9 cellular contexts compared by ENCODE assay signal in genomic region chr3:11651900-11652299, GRCh38. TPM values are rescaled to one million over a fixed set of nuclear protein-coding genes. Genes with fewer than 3 reads are reported as not detected.
DNase-seq lines count a peak whose midpoint lies in the region; ATAC-seq and FAIRE-seq lines count a peak whose summit lies in the region.
"Had no signal": no experiment of that assay in that cellular context is flagged by ENCODE, and none has a peak within 500 bp of the region (broad histone marks: within the 10 kb centered on the region; RNA-seq: fewer than 3 reads in every experiment).

No MANE protein-coding gene starts in this region.

- no peaks in the 10 kb centered on the region for H3K4me1 ChIP-seq in small intestine (ENCODE audit: control insufficient read depth in 2 of 2, insufficient read depth in 1 of 2, low read depth in 1 of 2, low read length in 1 of 2)

- WGBS in small intestine, 3 donors, result 30 to 42% (median 35%) methylated on average over 2 of the region's 2 CpGs

- FAIRE-seq in small intestine (lab: Jason Lieb, UNC), result peak; percentile 79

- H3K4me3 ChIP-seq in small intestine (ENCODE audit: low read depth in 1 of 2, low read length in 2 of 2), result no peak overlapping the region
- H3K4me3 ChIP-seq in MG63, result no peak overlapping the region
- H3K4me3 ChIP-seq: BLaER1 treated with 17β-estradiol and CSF1 and Interleukin-3, amounts not matched to agents 10 nM and 100 nM had no signal

- no peaks in the 10 kb centered on the region for H3K27me3 ChIP-seq in small intestine (ENCODE audit: control insufficient read depth in 2 of 2, insufficient read depth in 2 of 2, low read length in 2 of 2)
- no peaks in the 10 kb centered on the region for H3K27me3 ChIP-seq in MG63
- H3K27me3 ChIP-seq: BLaER1 treated with 17β-estradiol and CSF1 and Interleukin-3, amounts not matched to agents 10 nM and 100 nM had no signal

- no peaks in the 10 kb centered on the region for H3K9me3 ChIP-seq in small intestine (ENCODE audit: control insufficient read depth, low read depth)
- H3K9me3 ChIP-seq in MG63, result no peaks in the 10 kb centered on the region
- H3K9me3 ChIP-seq: BLaER1 treated with 17β-estradiol and CSF1 and Interleukin-3, amounts not matched to agents 10 nM and 100 nM had no signal

- no peak for ATAC-seq in GM18517 (IDR thresholded peaks at IDR 0.05; ENCODE audit: unreplicated experiment)

- H3K36me3 ChIP-seq in small intestine (ENCODE audit: control insufficient read depth in 2 of 2, insufficient read depth in 2 of 2, low read length in 2 of 2) (no peaks in the 10 kb centered on the region), MG63 (no peaks in the 10 kb centered on the region)
- H3K36me3 ChIP-seq: BLaER1 treated with 17β-estradiol and CSF1 and Interleukin-3, amounts not matched to agents 10 nM and 100 nM had no signal

- peak; percentile 25 for DNase-seq in NCI-H1092 treated with DMSO at 0.1 percent for 48 hours (lab: John Stamatoyannopoulos, UW)
- no peak for DNase-seq in NCI-H1092 (lab: John Stamatoyannopoulos, UW)
- DNase-seq in OCI-M1 (lab: John Stamatoyannopoulos, UW), result peak; percentile 80
- DNase-seq in fibroblast of gingiva (ENCODE audit: low read depth), result peak; percentile 37
- DNase-seq in small intestine, result peak; percentile 26
- no peak for DNase-seq in MG63
- DNase-seq in posterior vena cava (ENCODE audit: low spot score), result no peak

- H3K27ac ChIP-seq in small intestine (ENCODE audit: low read depth in 1 of 2, low read length in 1 of 2), result no peak overlapping the region
- H3K27ac ChIP-seq: BLaER1 treated with 17β-estradiol and CSF1 and Interleukin-3, amounts not matched to agents 10 nM and 100 nM had no signal

- intact Hi-C loops in posterior vena cava (cut with DNase I), result loop anchor here in 1 of 2 donors (10.0 kb wide), 1 partner anchor 153 kb away; no protein-coding TSS in a partner anchor

RNA-seq across cellular contexts. Expression of gene VGLL4, which starts 8.2 kb away (rescaled TPM):
- polyA plus RNA-seq in small intestine, result 10 to 100 TPM; 26.6 to 54.8 (median 27.0) TPM
- 21.1 and 42.2 TPM in 2 replicates for total RNA-seq in MG63 (2014; rRNA removed; shearing (Covaris generic); ENCODE audit: low replicate concordance)
- total RNA-seq in posterior vena cava, result 10 to 100 TPM; 50.3 to 78.7 TPM

Comparison
In these comparisons a context has a peak if more than half of its experiments do, and no peak if none do; other contexts are left out.
1. DNase-seq: peak in NCI-H1092 treated with DMSO at 0.1 percent for 48 hours (single experiment), OCI-M1 (single experiment), fibroblast of gingiva (single experiment) and small intestine (single experiment); none in NCI-H1092 (single experiment), MG63 (single experiment) and posterior vena cava (single experiment).